8 cellular contexts compared by ENCODE assay signal in genomic region chr3:177538743-177539730, GRCh38.
DNase-seq lines count a peak whose midpoint lies in the region; ATAC-seq and TF ChIP-seq lines count a peak whose summit lies in the region.

No MANE protein-coding gene starts in this region.

- H3K4me1 ChIP-seq in CD4-positive, alpha-beta memory T cell (ENCODE audit: insufficient read depth, low read length) = peaks cover 46% of the 10 kb centered on the region
- H3K4me1 ChIP-seq in adrenal gland (replicated peaks in 1 of 2) = peaks cover 16 to 25% of the 10 kb centered on the region in 2 donors
- H3K4me1 ChIP-seq in tibial artery = peaks cover 0 to 21% (median 17%) of the 10 kb centered on the region in 4 donors

- peak overlapping the region in 1 of 2 donors; percentile 8 for H3K4me3 ChIP-seq in CD4-positive, alpha-beta memory T cell (ENCODE audit: low read length in 2 of 2)
- H3K4me3 ChIP-seq in adrenal gland (no peak overlapping the region), tibial artery (no peak overlapping the region)

- peak in 4 of 5 donors; percentile 48 to 59 (median 56) for DNase-seq in CD4-positive, alpha-beta memory T cell
- no peak for DNase-seq in adrenal gland
- no peak for DNase-seq in tibial artery
- DNase-seq in NK-92 treated with Interleukin-12 subunit alpha and Interleukin-12 subunit beta, amount 100 ng/mL, for 24 hours (lab: John Stamatoyannopoulos, UW) = no peak
- no peak for DNase-seq in HEK293T (ENCODE audit: extremely low spot score)
- no peak for DNase-seq in DMS79 treated with DMSO at 0.1 percent for 48 hours (lab: John Stamatoyannopoulos, UW)

- H3K4me1 Mint-ChIP-seq in CD4-positive, alpha-beta memory T cell = peaks cover 47 to 68% (median 55%) of the 10 kb centered on the region in 4 donors

- no peaks in the 10 kb centered on the region for H3K27me3 ChIP-seq in CD4-positive, alpha-beta memory T cell (ENCODE audit: insufficient read depth, low read length)
- no peaks in the 10 kb centered on the region for H3K27me3 ChIP-seq in adrenal gland
- no peaks in the 10 kb centered on the region for H3K27me3 ChIP-seq in tibial artery

- no peaks in the 10 kb centered on the region for H3K9me3 ChIP-seq in CD4-positive, alpha-beta memory T cell (ENCODE audit: control insufficient read depth in 1 of 2, low read length in 2 of 2)
- no peaks in the 10 kb centered on the region for H3K9me3 ChIP-seq in adrenal gland (replicated peaks in 1 of 3)
- H3K9me3 ChIP-seq in tibial artery = no peaks in the 10 kb centered on the region

- no peaks in the 10 kb centered on the region for H3K36me3 ChIP-seq in CD4-positive, alpha-beta memory T cell (ENCODE audit: insufficient read depth, low read length)
- no peaks in the 10 kb centered on the region for H3K36me3 ChIP-seq in adrenal gland (replicated peaks in 1 of 2)
- H3K36me3 ChIP-seq in tibial artery = no peaks in the 10 kb centered on the region

- H3K36me3 Mint-ChIP-seq in CD4-positive, alpha-beta memory T cell = no peaks in the 10 kb centered on the region

- WGBS in adrenal gland, 4 donors = 53 to 57% (median 55%) methylated on average over 9 of the region's 9 CpGs

- intact Hi-C loops in CD4-positive, alpha-beta memory T cell (cut with micrococcal nuclease) = loop anchor here (1.0 to 5.0 kb wide), 4 partner anchors 12 to 487 kb away; no protein-coding TSS in a partner anchor
- intact Hi-C loops in adrenal gland (cut with DNase I) (no loop called here), tibial artery (cut with DNase I; ENCODE audit: low total_unique reads) (no loop called here)

- no peak for TF ChIP-seq POLR2A in adrenal gland (IDR thresholded peaks at IDR 0.05)

- CTCF ChIA-PET in CD4-positive, alpha-beta memory T cell (lab: Charles Lee; ENCODE audit: partially characterized antibody) = interaction anchor here (0.6 to 2.9 kb wide), 16 partner anchors 9 to 488 kb away, joined by 3 to 9 read pairs (median 3); no protein-coding TSS in a partner anchor
- CTCF ChIA-PET in HEK293T (lab: Yijun Ruan, JAX) = no interaction called here

- peak overlapping the region; percentile 55 to 87 (median 84) for H3K4me3 Mint-ChIP-seq in CD4-positive, alpha-beta memory T cell

- no peaks in the 10 kb centered on the region for H3K27me3 Mint-ChIP-seq in CD4-positive, alpha-beta memory T cell

- POLR2A ChIA-PET in CD4-positive, alpha-beta memory T cell (lab: Charles Lee; ENCODE audit: partially characterized antibody) = interaction anchor here (0.7 to 3.4 kb wide), 23 partner anchors 9 to 394 kb away, joined by 3 to 34 read pairs (median 5); partner anchors contain the start of gene TBL1XR1
- POLR2A ChIA-PET in HEK293T (lab: Yijun Ruan, JAX) = no interaction called here

- ATAC-seq in GM19372 (IDR thresholded peaks at IDR 0.05; ENCODE audit: low read depth, unreplicated experiment) = peak; percentile 90
- ATAC-seq in HG03378 (IDR thresholded peaks at IDR 0.05; ENCODE audit: unreplicated experiment) = peak; percentile 95

- TF ChIP-seq CTCF in adrenal gland (IDR thresholded peaks at IDR 0.05) (no peak), tibial artery (IDR thresholded peaks at IDR 0.05) (no peak)

- peaks cover 0 to 5% (median 0%) of the 10 kb centered on the region in 8 donors for H3K9me3 Mint-ChIP-seq in CD4-positive, alpha-beta memory T cell

- H3K27ac ChIP-seq in CD4-positive, alpha-beta memory T cell (ENCODE audit: low read depth, low read length) = peak overlapping the region; percentile 36
- H3K27ac ChIP-seq in adrenal gland = peak overlapping the region in 3 of 5 donors; percentile 12 to 32 (median 18)
- H3K27ac ChIP-seq in tibial artery = no peak overlapping the region

- peak overlapping the region; percentile 79 to 93 (median 92) for H3K27ac Mint-ChIP-seq in CD4-positive, alpha-beta memory T cell

TF ChIP-seq in HEK293T, 16 proteins besides CTCF, POLR2A, EP300 and RAD21:
- TF ChIP-seq NFRKB (IDR thresholded peaks at IDR 0.05) (no peak), FOXK2 (IDR thresholded peaks at IDR 0.05) (no peak), FOXM1 (IDR thresholded peaks at IDR 0.05; ENCODE audit: borderline replicate concordance) (no peak), ARNT (IDR thresholded peaks at IDR 0.05) (no peak), HDGF (IDR thresholded peaks at IDR 0.05; ENCODE audit: borderline replicate concordance) (no peak), ELF4 (IDR thresholded peaks at IDR 0.05) (no peak), PKNOX1 (IDR thresholded peaks at IDR 0.05) (no peak), LEF1 (IDR thresholded peaks at IDR 0.05; ENCODE audit: borderline replicate concordance) (no peak), TARDBP (IDR thresholded peaks at IDR 0.05) (no peak), ZNF384 (IDR thresholded peaks at IDR 0.05) (no peak), CTBP1 (IDR thresholded peaks at IDR 0.05; ENCODE audit: borderline replicate concordance) (no peak)

Comparison
In these comparisons a context has a peak if more than half of its experiments do, and no peak if none do; other contexts are left out.
1. DNase-seq: peak in CD4-positive, alpha-beta memory T cell (4 of 5); none in adrenal gland (0 of 7), tibial artery (0 of 2), NK-92 treated with Interleukin-12 subunit alpha and Interleukin-12 subunit beta, amount 100 ng/mL, for 24 hours (single experiment), HEK293T (single experiment) and DMS79 treated with DMSO at 0.1 percent for 48 hours (single experiment).
2. H3K27ac ChIP-seq: peak in CD4-positive, alpha-beta memory T cell (single experiment) and adrenal gland (3 of 5); none in tibial artery (0 of 2).